ENCODE assay signal across 8 cellular contexts in genomic region chr4:141220271-141220654, GRCh38. TPM values are rescaled to one million over a fixed set of nuclear protein-coding genes. Genes with fewer than 3 reads are reported as not detected.
DNase-seq lines count a peak whose midpoint lies in the region; ATAC-seq, FAIRE-seq and TF ChIP-seq lines count a peak whose summit lies in the region.

No MANE protein-coding gene starts in this region.

- peak; percentile 14 for ATAC-seq in GM18873 (IDR thresholded peaks at IDR 0.05; ENCODE audit: low FRiP score, unreplicated experiment)
- peak; percentile 5 for ATAC-seq in HG02973 (IDR thresholded peaks at IDR 0.05; ENCODE audit: unreplicated experiment)
- ATAC-seq in activated CD8-positive, alpha-beta T cell treated with anti-CD3 and anti-CD28 coated beads, Interleukin-2, amount 10 ng/mL, durations not matched to agents 7 days and 5 days: no peak

- no peak overlapping the region for H3K27ac Mint-ChIP-seq in activated CD8-positive, alpha-beta T cell treated with anti-CD3 and anti-CD28 coated beads, Interleukin-2, amount 10 ng/mL, durations not matched to agents 7 days and 5 days

- peak overlapping the region; percentile 99 for H3K4me3 ChIP-seq in suprapubic skin

- peaks cover 40% of the 10 kb centered on the region for H3K4me1 Mint-ChIP-seq in activated CD8-positive, alpha-beta T cell treated with anti-CD3 and anti-CD28 coated beads, Interleukin-2, amount 10 ng/mL, durations not matched to agents 7 days and 5 days (ENCODE audit: low read depth)

- H3K9me3 Mint-ChIP-seq in activated CD8-positive, alpha-beta T cell treated with anti-CD3 and anti-CD28 coated beads, Interleukin-2, amount 10 ng/mL, durations not matched to agents 7 days and 5 days (ENCODE audit: insufficient read depth): no peaks in the 10 kb centered on the region

- CTCF ChIA-PET in activated CD8-positive, alpha-beta T cell treated with anti-CD3 and anti-CD28 coated beads, Interleukin-2, amount 10 ng/mL, durations not matched to agents 7 days and 5 days (lab: Charles Lee): no interaction called here

- peaks cover 6% of the 10 kb centered on the region for H3K27me3 Mint-ChIP-seq in activated CD8-positive, alpha-beta T cell treated with anti-CD3 and anti-CD28 coated beads, Interleukin-2, amount 10 ng/mL, durations not matched to agents 7 days and 5 days (ENCODE audit: low read depth)

- TF ChIP-seq EP300 in suprapubic skin (IDR thresholded peaks at IDR 0.05): no peak

- H3K36me3 ChIP-seq in suprapubic skin: no peaks in the 10 kb centered on the region

- peak overlapping the region; percentile 91 for H3K4me3 Mint-ChIP-seq in activated CD8-positive, alpha-beta T cell treated with anti-CD3 and anti-CD28 coated beads, Interleukin-2, amount 10 ng/mL, durations not matched to agents 7 days and 5 days

- H3K36me3 Mint-ChIP-seq in activated CD8-positive, alpha-beta T cell treated with anti-CD3 and anti-CD28 coated beads, Interleukin-2, amount 10 ng/mL, durations not matched to agents 7 days and 5 days (ENCODE audit: low read depth): peaks cover 22% of the 10 kb centered on the region

- TF ChIP-seq CTCF in suprapubic skin (IDR thresholded peaks at IDR 0.05): no peak

- H3K27me3 ChIP-seq in suprapubic skin: no peaks in the 10 kb centered on the region

- no peak overlapping the region for H3K27ac ChIP-seq in suprapubic skin

- H3K4me1 ChIP-seq in suprapubic skin: peaks cover 25% of the 10 kb centered on the region

- no peaks in the 10 kb centered on the region for H3K9me3 ChIP-seq in suprapubic skin

- DNase-seq in activated CD8-positive, alpha-beta T cell treated with anti-CD3 and anti-CD28 coated beads, Interleukin-2, amount 10 ng/mL, durations not matched to agents 7 days and 5 days: no peak
- DNase-seq in iPS-NIHi11 (ENCODE audit: low spot score) (peak; percentile 14), suprapubic skin (ENCODE audit: low spot score in 2 of 2) (no peak), RCC 7860 (ENCODE audit: low spot score) (no peak), SIG-M5 (lab: John Stamatoyannopoulos, UW) (no peak), NAMALWA (ENCODE audit: low spot score) (no peak)

- 91% methylated on average over 7 of the region's 7 CpGs for WGBS in suprapubic skin

- TF ChIP-seq POLR2A in suprapubic skin (IDR thresholded peaks at IDR 0.05): no peak

- POLR2A ChIA-PET in activated CD8-positive, alpha-beta T cell treated with anti-CD3 and anti-CD28 coated beads, Interleukin-2, amount 10 ng/mL, durations not matched to agents 7 days and 5 days (lab: Charles Lee): no interaction called here

- FAIRE-seq in RCC 7860 (lab: Jason Lieb, UNC): no peak

RNA-seq across cellular contexts. Expression of gene ZNF330, which starts 0.4 kb away (rescaled TPM):
- 10 to 100 TPM; 37.1 to 42.7 TPM for total RNA-seq in activated CD8-positive, alpha-beta T cell treated with anti-CD3 and anti-CD28 coated beads, Interleukin-2, amount 10 ng/mL, durations not matched to agents 7 days and 5 days
- total RNA-seq in suprapubic skin: 10 to 100 TPM; 14.3 to 17.9 (median 16.5) TPM
